ENCODE assay signal across 8 cellular contexts in genomic region chr10:63267414-63268138, GRCh38.
DNase-seq lines count a peak whose midpoint lies in the region; ATAC-seq and TF ChIP-seq lines count a peak whose summit lies in the region.

No MANE protein-coding gene starts in this region.

- in situ Hi-C loops in HAP-1 (cut with MboI; ENCODE audit: low sequenced_read_pairs), result no loop called here

- peak; percentile 48 to 58 (median 51) for ATAC-seq in right lobe of liver
- ATAC-seq in GM21381 (IDR thresholded peaks at IDR 0.05; ENCODE audit: unreplicated experiment), result no peak

- WGBS in right lobe of liver (ENCODE audit: insufficient coverage, low coverage, low lambda C conversion rate, missing lambda C conversion rate), result 0% methylated on average over 6 of the region's 6 CpGs
- WGBS in suprapubic skin, result 0% methylated on average over 6 of the region's 6 CpGs

- H3K4me3 ChIP-seq in HAP-1, result peak overlapping the region; percentile 30
- peak overlapping the region; percentile 83 for H3K4me3 ChIP-seq in coronary artery
- peak overlapping the region; percentile 37 to 68 (median 56) for H3K4me3 ChIP-seq in right lobe of liver
- peak overlapping the region; percentile 51 for H3K4me3 ChIP-seq in suprapubic skin

- H3K27ac ChIP-seq in coronary artery (peak overlapping the region; percentile 83 to 96), right lobe of liver (peak overlapping the region; percentile 90 to 97 (median 95)), suprapubic skin (peak overlapping the region; percentile 92)

- H3K36me3 ChIP-seq in HAP-1 (replicated peaks) (no peaks in the 10 kb centered on the region), right lobe of liver (no peaks in the 10 kb centered on the region), suprapubic skin (no peaks in the 10 kb centered on the region)

- no peaks in the 10 kb centered on the region for H3K27me3 ChIP-seq in HAP-1 (ENCODE audit: low read depth)
- no peaks in the 10 kb centered on the region for H3K27me3 ChIP-seq in right lobe of liver
- no peaks in the 10 kb centered on the region for H3K27me3 ChIP-seq in suprapubic skin

- no peak for TF ChIP-seq CTCF in coronary artery (IDR thresholded peaks at IDR 0.05)
- no peak for TF ChIP-seq CTCF in right lobe of liver (IDR thresholded peaks at IDR 0.05)
- TF ChIP-seq CTCF in suprapubic skin (IDR thresholded peaks at IDR 0.05), result no peak

- TF ChIP-seq POLR2A in right lobe of liver (IDR thresholded peaks at IDR 0.05) (no peak), suprapubic skin (IDR thresholded peaks at IDR 0.05) (no peak)

- peaks cover 17% of the 10 kb centered on the region for H3K4me1 ChIP-seq in HAP-1
- H3K4me1 ChIP-seq in right lobe of liver, result peaks cover 0 to 17% (median 5%) of the 10 kb centered on the region in 4 donors
- peaks cover 36% of the 10 kb centered on the region for H3K4me1 ChIP-seq in suprapubic skin

- no peak for TF ChIP-seq EP300 in suprapubic skin (IDR thresholded peaks at IDR 0.05)

- intact Hi-C loops in right lobe of liver (cut with DNase I), result no loop called here

- H3K9me3 ChIP-seq in HAP-1 (no peaks in the 10 kb centered on the region), right lobe of liver (no peaks in the 10 kb centered on the region), suprapubic skin (no peaks in the 10 kb centered on the region)

- DNase-seq in COR-L47 (lab: John Stamatoyannopoulos, UW), result peak; percentile 28
- peak in 1 of 2 experiments; percentile 21 for DNase-seq in HAP-1 (ENCODE audit: low spot score in 2 of 2)
- DNase-seq in RPMI7951 (ENCODE audit: low read depth), result peak; percentile 69
- DNase-seq in coronary artery (ENCODE audit: low spot score), result no peak
- no peak for DNase-seq in right lobe of liver
- no peak for DNase-seq in suprapubic skin (ENCODE audit: low spot score in 2 of 2)
- DNase-seq in middle frontal gyrus (ENCODE audit: extremely low spot score, low spot score), result no peak

Comparison
In these comparisons a context has a peak if more than half of its experiments do, and no peak if none do; other contexts are left out.
1. DNase-seq: peak in COR-L47 (single experiment) and RPMI7951 (single experiment); none in coronary artery (single experiment), right lobe of liver (0 of 3), suprapubic skin (0 of 2) and middle frontal gyrus (single experiment).
2. H3K4me3 ChIP-seq: peak in every context shown above with its lines; median percentile 83 in coronary artery; 56 in right lobe of liver; 51 in suprapubic skin; 30 in HAP-1.
3. Peak in every context shown above with its lines, with median percentiles within 50 percentile points of each other: H3K27ac ChIP-seq.